In the genomic region with DNA sequence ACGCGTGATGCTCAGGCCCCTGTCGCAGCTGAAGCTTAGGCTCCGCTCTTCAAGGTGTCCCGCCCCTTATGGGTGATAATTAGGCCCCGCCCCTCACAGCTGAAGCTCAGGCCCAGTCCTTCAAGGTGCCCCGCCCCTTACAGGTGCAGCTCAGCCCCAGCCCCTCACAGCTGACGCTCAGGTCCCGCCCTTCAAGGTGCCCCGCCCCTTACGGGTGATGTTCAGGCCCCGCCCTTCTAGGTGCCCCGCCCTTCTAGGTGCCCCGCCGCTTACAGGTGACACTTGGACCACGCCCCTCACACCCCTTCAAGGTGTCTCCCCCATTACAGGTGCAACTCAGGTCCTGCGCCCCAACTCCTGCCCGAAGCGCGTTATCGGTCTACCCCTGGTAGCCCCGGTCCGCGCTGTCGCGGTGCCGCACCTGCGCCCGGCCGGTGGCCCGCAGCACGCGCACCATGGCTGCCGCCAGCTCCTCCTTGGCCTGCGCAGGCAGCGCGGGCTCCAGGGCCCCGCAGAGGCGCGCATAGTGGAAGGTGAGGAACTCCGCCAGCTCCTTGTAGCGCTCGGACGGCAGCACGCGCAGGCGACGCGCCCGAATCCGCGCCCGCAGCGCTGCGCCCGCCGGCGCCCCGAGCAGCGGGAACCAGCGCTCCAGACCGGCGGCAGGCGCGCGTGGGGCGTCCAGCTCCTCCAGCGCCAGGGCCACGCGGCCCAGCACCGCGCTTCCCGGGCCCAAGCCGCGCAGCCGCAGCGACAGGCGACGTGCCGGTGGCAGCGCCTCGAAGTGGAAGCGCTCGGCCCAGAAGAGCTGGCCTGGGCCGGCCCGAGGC, we compare ENCODE assay signal across 12 cellular contexts. TPM values are rescaled to one million over a fixed set of nuclear protein-coding genes. Genes with fewer than 3 reads are reported as not detected.
DNase-seq lines count a peak whose midpoint lies in the region; FAIRE-seq and TF ChIP-seq lines count a peak whose summit lies in the region.
"Had no signal": no experiment of that assay in that cellular context is flagged by ENCODE, and none has a peak within 500 bp of the region (broad histone marks: within the 10 kb centered on the region; RNA-seq: fewer than 3 reads in every experiment).

No MANE protein-coding gene starts in this region.

- TF ChIP-seq EP300 in suprapubic skin (IDR thresholded peaks at IDR 0.05) = no peak

- no peaks in the 10 kb centered on the region for H3K27me3 Mint-ChIP-seq in MCF 10A (ENCODE audit: insufficient read depth, unreplicated experiment)
- H3K27me3 Mint-ChIP-seq: central memory CD8-positive, alpha-beta T cell; IgD-negative memory B cell had no signal

- intact Hi-C loops in breast epithelium (cut with DNase I; ENCODE audit: low total_unique reads) = no loop called here
- intact Hi-C loops in MCF 10A (cut with micrococcal nuclease) = no loop called here
- intact Hi-C loops in OCI-LY7 (cut with micrococcal nuclease; ENCODE audit: unreplicated experiment) = no loop called here
- intact Hi-C loops in kidney (cut with DNase I) = no loop called here
- intact Hi-C loops in uterus (cut with DNase I; ENCODE audit: low total_unique reads) = no loop called here

- WGBS in suprapubic skin = 16% methylated on average over 21 of the region's 86 CpGs

- no peaks in the 10 kb centered on the region for H3K9me3 Mint-ChIP-seq in MCF 10A (ENCODE audit: unreplicated experiment)
- H3K9me3 Mint-ChIP-seq: central memory CD8-positive, alpha-beta T cell; IgD-negative memory B cell had no signal

- H3K4me3 Mint-ChIP-seq in MCF 10A (ENCODE audit: unreplicated experiment) = no peak overlapping the region
- H3K4me3 Mint-ChIP-seq: central memory CD8-positive, alpha-beta T cell; IgD-negative memory B cell had no signal

- FAIRE-seq in kidney (lab: Jason Lieb, UNC) = no peak
- FAIRE-seq: GM18507 had no signal

- no peaks in the 10 kb centered on the region for H3K79me2 ChIP-seq in OCI-LY7 (ENCODE audit: insufficient read depth, low read depth, low read length)

- no peaks in the 10 kb centered on the region for H3K4me1 Mint-ChIP-seq in MCF 10A (ENCODE audit: insufficient read depth, unreplicated experiment)

- BruUV-seq in MCF 10A (replicated peaks; lab: Mats Ljungman, UMichigan) = no TSS peak
- BruUV-seq in OCI-LY7 (replicated peaks; lab: Mats Ljungman, UMichigan) = no TSS peak

- TF ChIP-seq CTCF in breast epithelium (IDR thresholded peaks at IDR 0.05) = no peak
- no peak for TF ChIP-seq CTCF in MCF 10A (IDR thresholded peaks at IDR 0.05; ENCODE audit: unreplicated experiment)
- no peak for TF ChIP-seq CTCF in OCI-LY7 (conservative IDR thresholded peaks at IDR 0.05; ENCODE audit: low read length)
- no peak for TF ChIP-seq CTCF in suprapubic skin (IDR thresholded peaks at IDR 0.05)
- TF ChIP-seq CTCF in kidney (IDR thresholded peaks at IDR 0.05; ENCODE audit: borderline replicate concordance, extremely low read depth, insufficient read depth) = no peak
- TF ChIP-seq CTCF in GM13976 (IDR thresholded peaks at IDR 0.05; ENCODE audit: borderline replicate concordance, control extremely low read depth, extremely low read depth, insufficient read depth, missing control alignments) = no peak
- no peak for TF ChIP-seq CTCF in uterus (IDR thresholded peaks at IDR 0.05)

- H3K36me3 Mint-ChIP-seq in MCF 10A (ENCODE audit: insufficient read depth, unreplicated experiment) = no peaks in the 10 kb centered on the region

- H3K9me2 ChIP-seq in OCI-LY7 (ENCODE audit: insufficient read depth, low read length) = no peaks in the 10 kb centered on the region

- H3K27ac Mint-ChIP-seq in MCF 10A (ENCODE audit: low read depth, unreplicated experiment) = no peak overlapping the region
- H3K27ac Mint-ChIP-seq: IgD-negative memory B cell had no signal

- no peak overlapping the region for H2AFZ ChIP-seq in OCI-LY7 (ENCODE audit: low read length)

- peak in 1 of 2 donors; percentile 50 for DNase-seq in breast epithelium (ENCODE audit: low spot score in 2 of 2)
- no peak for DNase-seq in MCF 10A (ENCODE audit: unreplicated experiment)
- peak; percentile 42 for DNase-seq in OCI-LY7 (ENCODE audit: low spot score)
- DNase-seq in suprapubic skin (ENCODE audit: low spot score in 2 of 2) = peak in 1 of 2 donors; percentile 65
- DNase-seq in kidney = no peak
- DNase-seq in GM13976 (ENCODE audit: low spot score) = no peak
- DNase-seq in uterus = no peak

- CTCF ChIA-PET in MCF 10A (lab: Yijun Ruan, JAX) = interaction anchor here (0.6 kb wide), 2 partner anchors 70 to 104 kb away, joined by 3 read pairs; no protein-coding TSS in a partner anchor
- CTCF ChIA-PET in OCI-LY7 (lab: Charles Lee; ENCODE audit: unreplicated experiment) = no interaction called here

- no peaks in the 10 kb centered on the region for H4K20me1 ChIP-seq in OCI-LY7 (ENCODE audit: insufficient read depth, low read length)

- in situ Hi-C loops in GM13976 (cut with MboI; ENCODE audit: low sequenced_read_pairs, unreplicated experiment) = no loop called here

- TF ChIP-seq POLR2A in breast epithelium (IDR thresholded peaks at IDR 0.05) = no peak
- no peak for TF ChIP-seq POLR2A in suprapubic skin (IDR thresholded peaks at IDR 0.05)
- no peak for TF ChIP-seq POLR2A in uterus (IDR thresholded peaks at IDR 0.05)

- H3K9ac ChIP-seq in iPS-18a (ENCODE audit: low read length) (no peak overlapping the region), kidney (ENCODE audit: low read length in 2 of 2) (no peak overlapping the region)
- H3K9ac ChIP-seq: BLaER1 treated with 17β-estradiol and CSF1 and Interleukin-3, amounts not matched to agents 10 nM and 100 nM had no signal

- no peak overlapping the region for H3K4me2 ChIP-seq in OCI-LY7 (ENCODE audit: low read length)

- H3K4me3 ChIP-seq in breast epithelium (peak overlapping the region in 2 of 3 donors; percentile 48 to 62), OCI-LY7 (ENCODE audit: low read depth, low read length, poor library complexity, severe bottlenecking) (no peak overlapping the region), iPS-18a (ENCODE audit: low read length) (peak overlapping the region; percentile 35), suprapubic skin (peak overlapping the region; percentile 43), kidney (ENCODE audit: low read length in 2 of 2) (no peak overlapping the region), uterus (no peak overlapping the region)
- H3K4me3 ChIP-seq: BLaER1 treated with 17β-estradiol and CSF1 and Interleukin-3, amounts not matched to agents 10 nM and 100 nM had no signal

- H3K27me3 ChIP-seq in breast epithelium (peaks cover 0 to 43% of the 10 kb centered on the region in 2 donors), iPS-18a (ENCODE audit: control insufficient read depth, insufficient read depth, low read length) (peaks cover 82% of the 10 kb centered on the region), suprapubic skin (peaks cover 30% of the 10 kb centered on the region), uterus (peaks cover 5 to 14% of the 10 kb centered on the region in 2 donors)
- H3K27me3 ChIP-seq: BLaER1 treated with 17β-estradiol and CSF1 and Interleukin-3, amounts not matched to agents 10 nM and 100 nM had no signal

- H3K9me3 ChIP-seq in breast epithelium (no peaks in the 10 kb centered on the region), OCI-LY7 (ENCODE audit: low read length) (no peaks in the 10 kb centered on the region), iPS-18a (ENCODE audit: control insufficient read depth, low read depth, low read length) (no peaks in the 10 kb centered on the region), suprapubic skin (no peaks in the 10 kb centered on the region), kidney (ENCODE audit: control insufficient read depth in 1 of 2, low read length in 2 of 2) (no peaks in the 10 kb centered on the region), uterus (no peaks in the 10 kb centered on the region)

- POLR2A ChIA-PET in MCF 10A (lab: Yijun Ruan, JAX) (no interaction called here), OCI-LY7 (lab: Charles Lee) (no interaction called here)

- H3K36me3 ChIP-seq in breast epithelium (no peaks in the 10 kb centered on the region), OCI-LY7 (ENCODE audit: insufficient read depth, low read length) (peaks cover 83% of the 10 kb centered on the region), iPS-18a (ENCODE audit: control insufficient read depth, low read depth, low read length) (no peaks in the 10 kb centered on the region), suprapubic skin (no peaks in the 10 kb centered on the region), kidney (ENCODE audit: control insufficient read depth in 1 of 2, insufficient read depth in 2 of 2, low read length in 2 of 2) (no peaks in the 10 kb centered on the region), uterus (no peaks in the 10 kb centered on the region)

- H3K27ac ChIP-seq in breast epithelium = no peak overlapping the region
- no peak overlapping the region for H3K27ac ChIP-seq in OCI-LY7 (ENCODE audit: low read depth, low read length, poor library complexity, severe bottlenecking)
- H3K27ac ChIP-seq in iPS-18a (ENCODE audit: low read length) = no peak overlapping the region
- no peak overlapping the region for H3K27ac ChIP-seq in suprapubic skin
- no peak overlapping the region for H3K27ac ChIP-seq in kidney (ENCODE audit: low read depth in 2 of 2, low read length in 2 of 2)
- H3K27ac ChIP-seq in uterus = no peak overlapping the region

- H3K4me1 ChIP-seq in breast epithelium (peaks cover 0 to 3% of the 10 kb centered on the region in 2 donors), OCI-LY7 (ENCODE audit: insufficient read depth, low read length, poor library complexity, severe bottlenecking) (no peaks in the 10 kb centered on the region), iPS-18a (ENCODE audit: control insufficient read depth, low read depth, low read length) (peaks cover 5% of the 10 kb centered on the region), suprapubic skin (peaks cover 31% of the 10 kb centered on the region), kidney (ENCODE audit: control insufficient read depth in 1 of 2, insufficient read depth in 1 of 2, low read depth in 1 of 2, low read length in 2 of 2) (peaks cover 0 to 8% of the 10 kb centered on the region in 2 donors), uterus (peaks cover 0 to 19% of the 10 kb centered on the region in 2 donors)

RNA-seq across cellular contexts. Expression of a gene that starts 7.3 kb away (rescaled TPM):
- total RNA-seq in breast epithelium = 1 to 10 TPM; 1.8 to 5.9 (median 3.4) TPM
- not detected in 2 replicates for total RNA-seq in MCF 10A (2022)
- total RNA-seq in OCI-LY7 (2014; rRNA removed; shearing (Covaris generic)) = 28.3 and 29.3 TPM in 2 replicates
- total RNA-seq in OCI-LY7 (2022) = 52.0 and 53.3 TPM in 2 replicates
- 1 to 10 TPM in 2 of 4 donors, under 1 TPM in 2; 0.70 to 2.4 (median 1.0) TPM for total RNA-seq in suprapubic skin
- total RNA-seq in kidney = 12.1 TPM
- polyA plus RNA-seq in kidney (ENCODE audit: insufficient read depth, low read depth, low replicate concordance) = 1.5 TPM
- total RNA-seq in uterus = 1 to 10 TPM in 2 of 4 donors, under 1 TPM in 1, not detected in 1; 0.51 to 4.3 (median 1.1) TPM

RNA-seq across cellular contexts. Expression of a gene that starts 7.3 kb away (rescaled TPM):
- total RNA-seq in breast epithelium (10 to 100 TPM; 17.6 to 51.1 (median 34.9) TPM), MCF 10A (2022) (46.4 and 46.5 TPM in 2 replicates), OCI-LY7 (2022) (35.9 and 38.3 TPM in 2 replicates), suprapubic skin (10 to 100 TPM; 39.1 to 44.9 (median 41.0) TPM), kidney (37.1 TPM), uterus (10 to 100 TPM in 1 of 4 donors, 1 to 10 TPM in 3; 6.5 to 53.9 (median 8.5) TPM)
- 13.5 and 16.4 TPM in 2 replicates for total RNA-seq in OCI-LY7 (2014; rRNA removed; shearing (Covaris generic))
- polyA plus RNA-seq in kidney (ENCODE audit: insufficient read depth, low read depth, low replicate concordance) = 15.4 TPM

RNA-seq across cellular contexts. Expression of a gene that starts 22.2 kb away (rescaled TPM):
- 1 to 10 TPM in 2 of 3 donors, not detected in 1; 5.6 to 6.2 TPM for total RNA-seq in breast epithelium
- not detected in 2 replicates for total RNA-seq in MCF 10A (2022)
- not detected in 2 replicates for total RNA-seq in OCI-LY7 (2014; rRNA removed; shearing (Covaris generic))
- total RNA-seq in OCI-LY7 (2022) = not detected in 2 replicates
- under 1 TPM in 1 of 4 donors, not detected in 3; 0.21 TPM for total RNA-seq in suprapubic skin
- total RNA-seq in kidney = not detected
- not detected for polyA plus RNA-seq in kidney (ENCODE audit: insufficient read depth, low read depth, low replicate concordance)
- total RNA-seq in uterus = not detected
- polyA plus RNA-seq: IgD-negative memory B cell had no signal

RNA-seq across cellular contexts. Expression of a gene that starts 38.3 kb away (rescaled TPM):
- total RNA-seq in breast epithelium (100 to 1,000 TPM in 2 of 3 donors, 10 to 100 TPM in 1; 77.6 to 141 (median 122) TPM), MCF 10A (2022) (84.7 and 89.0 TPM in 2 replicates), OCI-LY7 (2022) (124 and 143 TPM in 2 replicates), suprapubic skin (100 to 1,000 TPM in 2 of 4 donors, 10 to 100 TPM in 2; 97.5 to 259 (median 118) TPM), kidney (122 TPM), uterus (100 to 1,000 TPM in 2 of 4 donors, 10 to 100 TPM in 2; 82.4 to 157 (median 117) TPM)
- 119 and 122 TPM in 2 replicates for total RNA-seq in OCI-LY7 (2014; rRNA removed; shearing (Covaris generic))
- 44.3 TPM for polyA plus RNA-seq in kidney (ENCODE audit: insufficient read depth, low read depth, low replicate concordance)

RNA-seq across cellular contexts. Expression of a gene that starts 51.2 kb away (rescaled TPM):
- total RNA-seq in breast epithelium (10 to 100 TPM in 1 of 3 donors, 1 to 10 TPM in 2; 8.8 to 26.9 (median 9.4) TPM), MCF 10A (2022) (not detected in 2 replicates), OCI-LY7 (2022) (not detected in 2 replicates), suprapubic skin (10 to 100 TPM; 26.0 to 77.7 (median 55.5) TPM), kidney (0.09 TPM), uterus (not detected)
- total RNA-seq in OCI-LY7 (2014; rRNA removed; shearing (Covaris generic)) = not detected in 2 replicates
- not detected for polyA plus RNA-seq in kidney (ENCODE audit: insufficient read depth, low read depth, low replicate concordance)
- polyA plus RNA-seq: IgD-negative memory B cell had no signal

Comparison
In these comparisons a context has a peak if more than half of its experiments do, and no peak if none do; other contexts are left out.
1. H3K4me3 ChIP-seq: peak in breast epithelium (2 of 3), iPS-18a (single experiment) and suprapubic skin (single experiment); none in OCI-LY7 (single experiment), kidney (0 of 2) and uterus (0 of 2).